11 cellular contexts compared by ENCODE assay signal in genomic region chr7:45872116-45873034, GRCh38. TPM values are rescaled to one million over a fixed set of nuclear protein-coding genes. Genes with fewer than 3 reads are reported as not detected.
DNase-seq lines count a peak whose midpoint lies in the region; ATAC-seq and TF ChIP-seq lines count a peak whose summit lies in the region.
"Had no signal": no experiment of that assay in that cellular context is flagged by ENCODE, and none has a peak within 500 bp of the region (broad histone marks: within the 10 kb centered on the region; RNA-seq: fewer than 3 reads in every experiment).

No MANE protein-coding gene starts in this region.

- H3K9me3 ChIP-seq in esophagus squamous epithelium: no peaks in the 10 kb centered on the region
- H3K9me3 ChIP-seq: SJCRH30 had no signal

- no peak for ATAC-seq in GM18909 (IDR thresholded peaks at IDR 0.05; ENCODE audit: poor library complexity, unreplicated experiment)

- H3K27ac ChIP-seq in esophagus squamous epithelium: no peak overlapping the region
- H3K27ac ChIP-seq: SJCRH30 had no signal

- no peaks in the 10 kb centered on the region for H3K27me3 ChIP-seq in esophagus squamous epithelium

- no peaks in the 10 kb centered on the region for H3K4me1 Mint-ChIP-seq in nephron progenitor cell

- no peak for TF ChIP-seq POLR2A in esophagus squamous epithelium (IDR thresholded peaks at IDR 0.05)

- no peak overlapping the region for H3K27ac Mint-ChIP-seq in nephron progenitor cell

- peak; percentile 69 for TF ChIP-seq CTCF in GM12872 (IDR thresholded peaks at IDR 0.05; ENCODE audit: insufficient read depth, low read depth, low read length)
- peak; percentile 49 for TF ChIP-seq CTCF in LNCaP clone FGC (IDR thresholded peaks at IDR 0.05; ENCODE audit: control insufficient read depth, extremely low read depth, insufficient read depth)
- TF ChIP-seq CTCF in nephron progenitor cell (IDR thresholded peaks at IDR 0.05): peak; percentile 70
- TF ChIP-seq CTCF in esophagus squamous epithelium (IDR thresholded peaks at IDR 0.05): peak in 2 of 6 experiments; percentile 12 to 35

- H3K4me3 Mint-ChIP-seq in nephron progenitor cell: no peak overlapping the region

- H3K27me3 Mint-ChIP-seq in nephron progenitor cell (ENCODE audit: low read depth, poor library complexity): peaks cover 14% of the 10 kb centered on the region

- DNase-seq in LNCaP clone FGC (ENCODE audit: low read depth): no peak
- DNase-seq in cerebellar cortex (ENCODE audit: low spot score): peak; percentile 3
- DNase-seq in nephron progenitor cell: peak; percentile 35
- no peak for DNase-seq in DMS153 treated with DMSO at 0.1 percent for 48 hours (lab: John Stamatoyannopoulos, UW; ENCODE audit: unreplicated experiment)
- DNase-seq in esophagus squamous epithelium (lab: John Stamatoyannopoulos, UW): no peak
- DNase-seq in NCI-H2171 (lab: John Stamatoyannopoulos, UW): no peak
- DNase-seq: activated naive CD4-positive, alpha-beta T cell treated with Interleukin-2 at 50 U/mL for 16 hours; hippocampal formation had no signal

- 55 to 60% methylated on average over 6 to 7 of the region's 10 CpGs for WGBS in esophagus squamous epithelium, 2 donors

- intact Hi-C loops in esophagus squamous epithelium (cut with DNase I): no loop called here

- H3K4me3 ChIP-seq in LNCaP clone FGC (ENCODE audit: low read depth, low read length) (no peak overlapping the region), esophagus squamous epithelium (no peak overlapping the region)
- H3K4me3 ChIP-seq: SJCRH30 had no signal

- H3K36me3 ChIP-seq in esophagus squamous epithelium: no peaks in the 10 kb centered on the region
- H3K36me3 ChIP-seq: SJCRH30 had no signal

- H3K36me3 Mint-ChIP-seq in nephron progenitor cell (ENCODE audit: low read depth): no peaks in the 10 kb centered on the region

- no peaks in the 10 kb centered on the region for H3K4me1 ChIP-seq in esophagus squamous epithelium
- H3K4me1 ChIP-seq: SJCRH30 had no signal

- H3K9me3 Mint-ChIP-seq in nephron progenitor cell: peaks cover 3% of the 10 kb centered on the region

RNA-seq across cellular contexts. Expression of gene CCDC201, which starts 0.5 kb away (rescaled TPM):
- not detected for total RNA-seq in esophagus squamous epithelium
- total RNA-seq: SJCRH30 had no signal

RNA-seq across cellular contexts. Expression of gene IGFBP1, which starts 15.9 kb away (rescaled TPM):
- not detected for total RNA-seq in esophagus squamous epithelium
- total RNA-seq: SJCRH30 had no signal

RNA-seq across cellular contexts. Expression of gene IGFBP3, which starts 48.7 kb away (rescaled TPM):
- 10 to 100 TPM; 11.8 to 68.4 (median 47.9) TPM for total RNA-seq in esophagus squamous epithelium
- total RNA-seq: SJCRH30 had no signal

Comparison
In these comparisons a context has a peak if more than half of its experiments do, and no peak if none do; other contexts are left out.
1. DNase-seq: peak in cerebellar cortex (single experiment) and nephron progenitor cell (single experiment); none in LNCaP clone FGC (single experiment), DMS153 treated with DMSO at 0.1 percent for 48 hours (single experiment), esophagus squamous epithelium (single experiment) and NCI-H2171 (single experiment).